8 cellular contexts compared by ENCODE assay signal in genomic region chr12:113359133-113359938, GRCh38. TPM values are rescaled to one million over a fixed set of nuclear protein-coding genes. Genes with fewer than 3 reads are reported as not detected.
DNase-seq lines count a peak whose midpoint lies in the region; ATAC-seq, FAIRE-seq and TF ChIP-seq lines count a peak whose summit lies in the region.

No MANE protein-coding gene starts in this region.

- H3F3A ChIP-seq in MM.1S (ENCODE audit: insufficient read depth, low read length) = no peaks in the 10 kb centered on the region

- BruUV-seq in HepG2 (replicated peaks; lab: Mats Ljungman, UMichigan) = no TSS peak

- H3K36me3 ChIP-seq in GM06990 (ENCODE audit: control insufficient read depth, insufficient read depth, low read length) (no peaks in the 10 kb centered on the region), MM.1S (replicated peaks; ENCODE audit: insufficient read depth, low read length) (no peaks in the 10 kb centered on the region), bronchial epithelial cell (ENCODE audit: control insufficient read depth, insufficient read depth, low read length) (no peaks in the 10 kb centered on the region), HepG2 (replicated peaks in 1 of 2; ENCODE audit: control insufficient read depth in 1 of 2, insufficient read depth in 2 of 2, low read length in 2 of 2) (peaks cover 0 to 1% of the 10 kb centered on the region in 2 experiments; a peak in 1 of 5 replicates), stomach (peaks cover 0 to 13% (median 3%) of the 10 kb centered on the region in 4 donors)

- H3K9me3 ChIP-seq in MM.1S (replicated peaks; ENCODE audit: insufficient read depth, low read length) = no peaks in the 10 kb centered on the region
- no peaks in the 10 kb centered on the region for H3K9me3 ChIP-seq in HepG2 (ENCODE audit: low read length)
- H3K9me3 ChIP-seq in stomach = no peaks in the 10 kb centered on the region

- H2AFZ ChIP-seq in MM.1S (ENCODE audit: low read length) (peak overlapping the region; percentile 56), HepG2 (ENCODE audit: low read length) (no peak overlapping the region)

- peak; percentile 6 for ATAC-seq in HepG2

- no peak for TF ChIP-seq EP300 in HepG2 (IDR thresholded peaks at IDR 0.05; ENCODE audit: low read depth in 2 of 2, low read length in 2 of 2)
- TF ChIP-seq EP300 in HepG2 (CRISPR knock-in tag; IDR thresholded peaks at IDR 0.05; ENCODE audit: borderline replicate concordance) = no peak
- TF ChIP-seq EP300 in stomach (IDR thresholded peaks at IDR 0.05) = no peak

- FAIRE-seq in bronchial epithelial cell (lab: Jason Lieb, UNC) (no peak), HepG2 (lab: Jason Lieb, UNC) (no peak)

- intact Hi-C loops in HepG2 (cut with micrococcal nuclease; ENCODE audit: unreplicated experiment) = loop anchor here (1.0 to 5.0 kb wide), 2 partner anchors 47 to 157 kb away; no protein-coding TSS in a partner anchor
- intact Hi-C loops in stomach (cut with DNase I; ENCODE audit: low total_unique reads) = no loop called here

- H3K9ac ChIP-seq in MM.1S (ENCODE audit: low read length) (peak overlapping the region; percentile 48; the same call in 1 of the 2 replicates), HepG2 (ENCODE audit: insufficient read depth, low read depth, low read length) (peak overlapping the region; percentile 73)

- H3K4me3 ChIP-seq in GM06990 (replicated peaks; ENCODE audit: low read depth, low read length) = peak overlapping the region; percentile 89
- H3K4me3 ChIP-seq in MM.1S (ENCODE audit: low read length) = peak overlapping the region; percentile 69
- H3K4me3 ChIP-seq in bronchial epithelial cell (ENCODE audit: low read depth, low read length) = peak overlapping the region; percentile 82
- peak overlapping the region; percentile 80 to 94 (median 86) for H3K4me3 ChIP-seq in HepG2 (replicated peaks in 1 of 3; ENCODE audit: insufficient read depth in 1 of 3, low read depth in 2 of 3, low read length in 3 of 3)
- H3K4me3 ChIP-seq in stomach = peak overlapping the region; percentile 77 to 92 (median 86)

- no peak for TF ChIP-seq CTCF in GM06990 (IDR thresholded peaks at IDR 0.05; ENCODE audit: insufficient read depth, low read length, poor library complexity, severe bottlenecking)
- no peak for TF ChIP-seq CTCF in MM.1S (IDR thresholded peaks at IDR 0.05; ENCODE audit: low read length)
- TF ChIP-seq CTCF in bronchial epithelial cell (IDR thresholded peaks at IDR 0.05; ENCODE audit: insufficient read depth, low read length, severe bottlenecking) = no peak
- no peak for TF ChIP-seq CTCF in HepG2 (CRISPR knock-in tag; IDR thresholded peaks at IDR 0.05)
- no peak for TF ChIP-seq CTCF in stomach (IDR thresholded peaks at IDR 0.05)

- H3K79me2 ChIP-seq in MM.1S (ENCODE audit: low read length) = no peaks in the 10 kb centered on the region
- H3K79me2 ChIP-seq in HepG2 (ENCODE audit: insufficient read depth, low read length) = no peaks in the 10 kb centered on the region

- TF ChIP-seq POLR2A in HepG2 (IDR thresholded peaks at IDR 0.05; ENCODE audit: insufficient read depth in 1 of 2, low read depth in 2 of 2, low read length in 2 of 2) (no peak), stomach (IDR thresholded peaks at IDR 0.05) (no peak)

- no peak for TF ChIP-seq RAD21 in HepG2 (CRISPR knock-in tag; IDR thresholded peaks at IDR 0.05)

- H3K9me2 ChIP-seq in MM.1S (replicated peaks; ENCODE audit: insufficient read depth, low read length) = no peaks in the 10 kb centered on the region

- WGBS in HepG2 (ENCODE audit: low lambda C conversion rate) = 41% methylated on average over 6 of the region's 11 CpGs
- WGBS in stomach, 5 donors = 38 to 54% (median 48%) methylated on average over 11 of the region's 11 CpGs

- H3K27ac ChIP-seq in MM.1S (ENCODE audit: low read length) (no peak overlapping the region), HepG2 (ENCODE audit: extremely low read length, insufficient read depth, low read length) (peak overlapping the region; percentile 38), stomach (peak overlapping the region; percentile 84 to 94 (median 88))

- DNase-seq in GM06990 (ENCODE audit: extremely low read depth, insufficient read length) (peak; percentile 23), MM.1S (no peak), bronchial epithelial cell (ENCODE audit: low read depth) (no peak), HepG2 (ENCODE audit: low spot score) (no peak), stomach (no peak), NCI-H2227 treated with DMSO at 0.1 percent for 48 hours (lab: John Stamatoyannopoulos, UW) (no peak), T-helper 9 cell (no peak), NCI-H2081 treated with DMSO at 0.1 percent for 48 hours (lab: John Stamatoyannopoulos, UW) (no peak)

- no peaks in the 10 kb centered on the region for H4K20me1 ChIP-seq in MM.1S (ENCODE audit: insufficient read depth, low read length)
- peaks cover 7% of the 10 kb centered on the region for H4K20me1 ChIP-seq in HepG2 (ENCODE audit: insufficient read depth, low read length)

- H3K4me2 ChIP-seq in MM.1S (ENCODE audit: low read depth, low read length) (peak overlapping the region; percentile 59), HepG2 (ENCODE audit: low read depth, low read length) (peak overlapping the region; percentile 86)

- POLR2A ChIA-PET in HepG2 (lab: Yijun Ruan, JAX) = interaction anchor here (1.8 kb wide), 1 partner anchor 24 kb away, joined by 14 read pairs; the partner anchor contains the start of gene SLC8B1

- H3K27me3 ChIP-seq in GM06990 (replicated peaks; ENCODE audit: control insufficient read depth, insufficient read depth, low read length) = no peaks in the 10 kb centered on the region
- no peaks in the 10 kb centered on the region for H3K27me3 ChIP-seq in MM.1S (replicated peaks; ENCODE audit: insufficient read depth, low read length)
- no peaks in the 10 kb centered on the region for H3K27me3 ChIP-seq in bronchial epithelial cell (ENCODE audit: control insufficient read depth, insufficient read depth, low read length)
- no peaks in the 10 kb centered on the region; a peak in 1 of 5 replicates for H3K27me3 ChIP-seq in HepG2 (ENCODE audit: control insufficient read depth in 1 of 2, insufficient read depth in 2 of 2, low read length in 2 of 2)
- H3K27me3 ChIP-seq in stomach = no peaks in the 10 kb centered on the region

- CTCF ChIA-PET in HepG2 (lab: Yijun Ruan, JAX; ENCODE audit: low intra/inter-chr PET ratio, low total read pairs) = interaction anchor here (0.5 to 0.8 kb wide), 2 partner anchors 47 to 134 kb away, joined by 3 read pairs; no protein-coding TSS in a partner anchor

- in situ Hi-C loops in HepG2 (cut with HindIII; ENCODE audit: extremely low pct_ligation_motif_present, low pct_unique_long_range_greater_than_20kb) = loop anchor here (10.0 kb wide), 1 partner anchor 165 kb away; no protein-coding TSS in a partner anchor

- H3K4me1 ChIP-seq in MM.1S (ENCODE audit: low read length) = no peaks in the 10 kb centered on the region
- peaks cover 37% of the 10 kb centered on the region for H3K4me1 ChIP-seq in HepG2 (ENCODE audit: insufficient read depth, low read length)
- peaks cover 7 to 34% (median 19%) of the 10 kb centered on the region in 4 donors for H3K4me1 ChIP-seq in stomach

RNA-seq across cellular contexts. Expression of gene PLBD2, which starts 0.9 kb away (rescaled TPM):
- total RNA-seq in bronchial epithelial cell (6.8 and 8.8 TPM in 2 replicates), HepG2 (2016; rRNA removed; fragmentation: Illumina TruSeq; extraction: Trizol) (5.5 and 8.5 TPM in 2 replicates), stomach (10 to 100 TPM in 3 of 5 donors, 1 to 10 TPM in 2; 2.7 to 32.4 (median 18.1) TPM)
- total RNA-seq in HepG2 (2016; cell fraction: cytosol; rRNA removed; fragmentation: Illumina TruSeq; extraction: Trizol; ENCODE audit: low read depth) = 0.81 and 0.88 TPM in 2 replicates
- 7.0 and 7.8 TPM in 2 replicates for total RNA-seq in HepG2 (2016; cell fraction: insoluble cytoplasmic fraction; rRNA removed; fragmentation: Illumina TruSeq; extraction: Trizol)
- 2.5 and 3.2 TPM in 2 replicates for total RNA-seq in HepG2 (2016; cell fraction: membrane; rRNA removed; fragmentation: Illumina TruSeq; extraction: Trizol)
- total RNA-seq in HepG2 (2016; cell fraction: nucleus; rRNA removed; fragmentation: Illumina TruSeq; extraction: Trizol) = 15.0 and 17.9 TPM in 2 replicates
- polyA plus RNA-seq in HepG2 (2011; rRNA removed) (6.7 and 9.2 TPM in 2 replicates), stomach (1 to 10 TPM; 5.2 to 8.2 (median 8.2) TPM)
- 8.0 and 9.7 TPM in 2 replicates for polyA plus RNA-seq in HepG2 (2011; cell fraction: cytosol; rRNA removed)
- polyA plus RNA-seq in HepG2 (2011; cell fraction: nucleus; rRNA removed) = 11.1 and 13.1 TPM in 2 replicates
- polyA plus RNA-seq in HepG2 (2012) = 10.7 and 11.6 TPM in 2 replicates
- polyA plus RNA-seq in HepG2 (2016; cell fraction: cytosol; fragmentation: Illumina TruSeq; extraction: Trizol; ENCODE audit: low read depth) = 1.7 and 1.8 TPM in 2 replicates
- 7.6 and 10.5 TPM in 2 replicates for polyA plus RNA-seq in HepG2 (2016; cell fraction: insoluble cytoplasmic fraction; fragmentation: Illumina TruSeq; extraction: Trizol; ENCODE audit: low read depth)
- polyA plus RNA-seq in HepG2 (2016; cell fraction: membrane; fragmentation: Illumina TruSeq; extraction: Trizol; ENCODE audit: low read depth) = 2.6 and 3.9 TPM in 2 replicates
- polyA plus RNA-seq in HepG2 (2016; cell fraction: nucleus; fragmentation: Illumina TruSeq; extraction: Trizol; ENCODE audit: insufficient read depth, low read depth) = 33.1 and 37.0 TPM in 2 replicates
- polyA minus RNA-seq in HepG2 (2011; rRNA and poly(A)+ RNA removed; ENCODE audit: low replicate concordance) = 12.2 and 26.0 TPM in 2 replicates
- polyA minus RNA-seq in HepG2 (2011; cell fraction: cytosol; rRNA and poly(A)+ RNA removed) = 14.8 and 15.8 TPM in 2 replicates
- polyA minus RNA-seq in HepG2 (2011; cell fraction: nucleus; rRNA and poly(A)+ RNA removed) = 5.7 and 7.3 TPM in 2 replicates

RNA-seq across cellular contexts. Expression of gene SLC8B1, which starts 24.4 kb away (rescaled TPM):
- total RNA-seq in bronchial epithelial cell (9.0 and 12.9 TPM in 2 replicates), HepG2 (2016; rRNA removed; fragmentation: Illumina TruSeq; extraction: Trizol) (3.3 and 6.8 TPM in 2 replicates), stomach (100 to 1,000 TPM in 1 of 5 donors, 10 to 100 TPM in 4; 16.5 to 167 (median 49.8) TPM)
- 1.4 and 1.8 TPM in 2 replicates for total RNA-seq in HepG2 (2016; cell fraction: cytosol; rRNA removed; fragmentation: Illumina TruSeq; extraction: Trizol; ENCODE audit: low read depth)
- total RNA-seq in HepG2 (2016; cell fraction: insoluble cytoplasmic fraction; rRNA removed; fragmentation: Illumina TruSeq; extraction: Trizol) = 3.2 and 8.2 TPM in 2 replicates
- total RNA-seq in HepG2 (2016; cell fraction: membrane; rRNA removed; fragmentation: Illumina TruSeq; extraction: Trizol) = 3.1 TPM in 2 replicates
- total RNA-seq in HepG2 (2016; cell fraction: nucleus; rRNA removed; fragmentation: Illumina TruSeq; extraction: Trizol) = 8.8 and 10.7 TPM in 2 replicates
- polyA plus RNA-seq in HepG2 (2011; rRNA removed) (8.0 and 10.8 TPM in 2 replicates), stomach (10 to 100 TPM in 2 of 3 donors, 1 to 10 TPM in 1; 9.0 to 19.7 (median 13.8) TPM)
- 6.6 and 7.8 TPM in 2 replicates for polyA plus RNA-seq in HepG2 (2011; cell fraction: cytosol; rRNA removed)
- 20.3 and 24.2 TPM in 2 replicates for polyA plus RNA-seq in HepG2 (2011; cell fraction: nucleus; rRNA removed)
- polyA plus RNA-seq in HepG2 (2012) = 3.0 and 3.5 TPM in 2 replicates
- polyA plus RNA-seq in HepG2 (2016; cell fraction: cytosol; fragmentation: Illumina TruSeq; extraction: Trizol; ENCODE audit: low read depth) = 0.63 and 0.74 TPM in 2 replicates
- 3.0 and 3.7 TPM in 2 replicates for polyA plus RNA-seq in HepG2 (2016; cell fraction: insoluble cytoplasmic fraction; fragmentation: Illumina TruSeq; extraction: Trizol; ENCODE audit: low read depth)
- 1.5 and 2.2 TPM in 2 replicates for polyA plus RNA-seq in HepG2 (2016; cell fraction: membrane; fragmentation: Illumina TruSeq; extraction: Trizol; ENCODE audit: low read depth)
- polyA plus RNA-seq in HepG2 (2016; cell fraction: nucleus; fragmentation: Illumina TruSeq; extraction: Trizol; ENCODE audit: insufficient read depth, low read depth) = 19.5 and 22.7 TPM in 2 replicates
- 25.8 and 85.0 TPM in 2 replicates for polyA minus RNA-seq in HepG2 (2011; rRNA and poly(A)+ RNA removed; ENCODE audit: low replicate concordance)
- 5.1 and 6.3 TPM in 2 replicates for polyA minus RNA-seq in HepG2 (2011; cell fraction: cytosol; rRNA and poly(A)+ RNA removed)
- 6.6 and 7.5 TPM in 2 replicates for polyA minus RNA-seq in HepG2 (2011; cell fraction: nucleus; rRNA and poly(A)+ RNA removed)

RNA-seq across cellular contexts. Expression of gene SDS, which starts 44.4 kb away (rescaled TPM):
- total RNA-seq in bronchial epithelial cell (not detected in 2 replicates), HepG2 (2016; rRNA removed; fragmentation: Illumina TruSeq; extraction: Trizol) (not detected in 2 replicates), stomach (1 to 10 TPM in 2 of 5 donors, not detected in 3; 1.2 to 4.2 TPM)
- not detected in 2 replicates for total RNA-seq in HepG2 (2016; cell fraction: cytosol; rRNA removed; fragmentation: Illumina TruSeq; extraction: Trizol; ENCODE audit: low read depth)
- total RNA-seq in HepG2 (2016; cell fraction: insoluble cytoplasmic fraction; rRNA removed; fragmentation: Illumina TruSeq; extraction: Trizol) = not detected in 2 replicates
- not detected in 2 replicates for total RNA-seq in HepG2 (2016; cell fraction: membrane; rRNA removed; fragmentation: Illumina TruSeq; extraction: Trizol)
- not detected in 2 replicates for total RNA-seq in HepG2 (2016; cell fraction: nucleus; rRNA removed; fragmentation: Illumina TruSeq; extraction: Trizol)
- polyA plus RNA-seq in HepG2 (2011; rRNA removed) (not detected in 2 replicates), stomach (1 to 10 TPM in 2 of 3 donors, under 1 TPM in 1; 0.25 to 4.7 (median 1.4) TPM)
- polyA plus RNA-seq in HepG2 (2011; cell fraction: cytosol; rRNA removed) = not detected in 2 replicates
- polyA plus RNA-seq in HepG2 (2011; cell fraction: nucleus; rRNA removed) = not detected in 2 replicates
- polyA plus RNA-seq in HepG2 (2012) = not detected in 2 replicates
- polyA plus RNA-seq in HepG2 (2016; cell fraction: cytosol; fragmentation: Illumina TruSeq; extraction: Trizol; ENCODE audit: low read depth) = not detected in 2 replicates
- not detected in 2 replicates for polyA plus RNA-seq in HepG2 (2016; cell fraction: insoluble cytoplasmic fraction; fragmentation: Illumina TruSeq; extraction: Trizol; ENCODE audit: low read depth)
- polyA plus RNA-seq in HepG2 (2016; cell fraction: membrane; fragmentation: Illumina TruSeq; extraction: Trizol; ENCODE audit: low read depth) = not detected in 2 replicates
- polyA plus RNA-seq in HepG2 (2016; cell fraction: nucleus; fragmentation: Illumina TruSeq; extraction: Trizol; ENCODE audit: insufficient read depth, low read depth) = not detected in 2 replicates
- not detected in 2 replicates for polyA minus RNA-seq in HepG2 (2011; rRNA and poly(A)+ RNA removed; ENCODE audit: low replicate concordance)
- not detected in 2 replicates for polyA minus RNA-seq in HepG2 (2011; cell fraction: cytosol; rRNA and poly(A)+ RNA removed)
- polyA minus RNA-seq in HepG2 (2011; cell fraction: nucleus; rRNA and poly(A)+ RNA removed) = not detected in 2 replicates
